9 cellular contexts compared by ENCODE assay signal in the genomic region with DNA sequence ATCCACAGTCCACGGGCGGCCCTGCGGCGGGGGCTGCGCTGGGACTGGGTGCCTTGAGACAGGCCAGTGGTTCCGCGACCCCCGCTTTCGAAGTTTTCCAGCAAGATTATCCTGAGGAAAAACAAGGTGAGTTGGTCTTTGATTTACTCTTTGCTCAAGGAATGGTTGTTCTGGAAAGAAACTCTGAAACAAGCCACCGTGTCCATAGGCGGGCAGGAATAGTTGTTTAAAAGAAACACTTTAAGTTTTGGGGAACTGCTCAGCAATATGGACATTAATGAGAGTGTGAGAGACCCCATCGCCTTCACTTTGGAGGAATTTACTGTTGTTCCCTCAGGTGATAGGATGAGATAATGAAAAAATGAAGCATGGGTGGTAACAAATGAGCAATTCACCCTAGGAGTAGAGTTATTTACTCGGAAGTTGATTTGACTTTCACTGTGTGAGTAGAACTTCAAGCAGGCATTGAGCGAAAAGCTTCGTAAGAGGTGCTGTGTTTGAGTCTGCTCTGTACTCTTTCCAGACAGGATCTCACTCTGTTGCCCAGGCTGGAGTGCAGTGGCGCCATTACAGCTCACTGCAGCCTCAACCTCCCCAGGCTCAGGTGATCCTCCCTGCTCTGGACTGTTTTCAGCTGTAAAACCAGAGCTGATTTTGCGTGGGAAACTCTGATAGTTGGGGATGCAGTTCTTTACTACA. TPM values are rescaled to one million over a fixed set of nuclear protein-coding genes. Genes with fewer than 3 reads are reported as not detected.
DNase-seq lines count a peak whose midpoint lies in the region; TF ChIP-seq lines count a peak whose summit lies in the region.
"Had no signal": no experiment of that assay in that cellular context is flagged by ENCODE, and none has a peak within 500 bp of the region (broad histone marks: within the 10 kb centered on the region; RNA-seq: fewer than 3 reads in every experiment).

No MANE protein-coding gene starts in this region.

- no peaks in the 10 kb centered on the region for H3K9me3 ChIP-seq in esophagus squamous epithelium
- H3K9me3 ChIP-seq in adrenal gland (replicated peaks in 1 of 3), result no peaks in the 10 kb centered on the region

- TF ChIP-seq POLR2A in esophagus squamous epithelium (IDR thresholded peaks at IDR 0.05) (no peak), adrenal gland (IDR thresholded peaks at IDR 0.05) (no peak)

- intact Hi-C loops in esophagus squamous epithelium (cut with DNase I) (no loop called here), adrenal gland (cut with DNase I) (no loop called here)

- DNase-seq in AG10803 (ENCODE audit: low read depth) (no peak), LNCaP clone FGC (ENCODE audit: low read depth) (no peak), esophagus squamous epithelium (lab: John Stamatoyannopoulos, UW) (no peak), nephron progenitor cell (no peak), adrenal gland (no peak), NCI-H2227 treated with DMSO at 0.1 percent for 48 hours (lab: John Stamatoyannopoulos, UW) (no peak), DMS79 treated with DMSO at 0.1 percent for 48 hours (lab: John Stamatoyannopoulos, UW) (no peak), NCI-H1417 treated with DMSO at 0.1 percent for 48 hours (lab: John Stamatoyannopoulos, UW) (no peak)

- TF ChIP-seq CTCF in AG10803 (conservative IDR thresholded peaks at IDR 0.05; ENCODE audit: low read length) (no peak), LNCaP clone FGC (IDR thresholded peaks at IDR 0.05; ENCODE audit: control insufficient read depth, extremely low read depth, insufficient read depth) (no peak), esophagus squamous epithelium (IDR thresholded peaks at IDR 0.05) (no peak), nephron progenitor cell (IDR thresholded peaks at IDR 0.05) (no peak), adrenal gland (IDR thresholded peaks at IDR 0.05) (no peak)

- H3K36me3 ChIP-seq in esophagus squamous epithelium (no peaks in the 10 kb centered on the region), adrenal gland (replicated peaks in 1 of 2) (no peaks in the 10 kb centered on the region)

- H3K4me3 ChIP-seq in AG10803 (ENCODE audit: low read length) (peak overlapping the region; percentile 62), LNCaP clone FGC (ENCODE audit: low read depth, low read length) (peak overlapping the region; percentile 37), esophagus squamous epithelium (peak overlapping the region; percentile 69 to 89 (median 76)), adrenal gland (peak overlapping the region in 2 of 4 donors; percentile 17 to 59)
- H3K4me3 ChIP-seq: K562 had no signal

- H3K27me3 ChIP-seq in esophagus squamous epithelium (peaks cover 0 to 39% (median 0%) of the 10 kb centered on the region in 4 donors), adrenal gland (peaks cover 57% of the 10 kb centered on the region)

- H3K4me1 Mint-ChIP-seq in nephron progenitor cell, result peaks cover 20% of the 10 kb centered on the region

- peaks cover 2% of the 10 kb centered on the region for H3K27me3 Mint-ChIP-seq in nephron progenitor cell (ENCODE audit: low read depth, poor library complexity)

- peak overlapping the region; percentile 86 for H3K4me3 Mint-ChIP-seq in nephron progenitor cell

- no peaks in the 10 kb centered on the region for H3K9me3 Mint-ChIP-seq in nephron progenitor cell

- H3K27ac Mint-ChIP-seq in nephron progenitor cell, result no peak overlapping the region

- H3K36me3 Mint-ChIP-seq in nephron progenitor cell (ENCODE audit: low read depth), result no peaks in the 10 kb centered on the region

- 11 to 19% methylated on average over 12 to 17 of the region's 17 CpGs for WGBS in esophagus squamous epithelium, 2 donors
- WGBS in adrenal gland, 4 donors, result 21 to 28% (median 23%) methylated on average over 12 to 17 of the region's 17 CpGs

- peak overlapping the region; percentile 86 to 93 (median 91) for H3K27ac ChIP-seq in esophagus squamous epithelium
- H3K27ac ChIP-seq in adrenal gland, result peak overlapping the region in 1 of 5 donors; percentile 35

- peaks cover 0 to 59% (median 2%) of the 10 kb centered on the region in 3 donors for H3K4me1 ChIP-seq in esophagus squamous epithelium
- peaks cover 0 to 4% of the 10 kb centered on the region in 2 donors for H3K4me1 ChIP-seq in adrenal gland (replicated peaks in 1 of 2)

RNA-seq across cellular contexts. Expression of gene DMRTA1, which starts 1.1 kb away (rescaled TPM):
- total RNA-seq in esophagus squamous epithelium, result 1 to 10 TPM; 3.3 to 5.7 (median 3.5) TPM
- under 1 TPM in 6 of 8 donors, not detected in 2; under 0.01 to 0.31 (median 0.17) TPM for total RNA-seq in adrenal gland
- under 1 TPM in 2 of 3 donors, not detected in 1; 0.03 to 0.07 TPM for polyA plus RNA-seq in adrenal gland
- total RNA-seq: K562 had no signal
- polyA plus RNA-seq: K562 had no signal
